Comparison of ENCODE assay signal across 7 cellular contexts in genomic region chrY:12240326-12240725, GRCh38.
DNase-seq lines count a peak whose midpoint lies in the region; ATAC-seq, FAIRE-seq and TF ChIP-seq lines count a peak whose summit lies in the region.
"Not testable (repeated sequence)": the region's sequence is repeated elsewhere in the genome, so short reads cannot be mapped to it uniquely, and the experiment has no call there.

No MANE protein-coding gene starts in this region.

- H3K79me2 ChIP-seq in OCI-LY7 (ENCODE audit: insufficient read depth, low read depth, low read length); endothelial cell of umbilical vein (ENCODE audit: control insufficient read depth, insufficient read depth, low read length); HepG2 (ENCODE audit: insufficient read depth, low read length): not testable (repeated sequence)

- ATAC-seq in A549, HepG2: not testable (repeated sequence)

- not testable (repeated sequence) for H3K9me1 ChIP-seq in endothelial cell of umbilical vein (replicated peaks; ENCODE audit: control insufficient read depth, extremely low read depth, insufficient read depth, low read length)

- H3K9me2 ChIP-seq in OCI-LY7 (ENCODE audit: insufficient read depth, low read length), result not testable (repeated sequence)

- not testable (repeated sequence) for H3K27me3 ChIP-seq in endothelial cell of umbilical vein (ENCODE audit: control insufficient read depth in 2 of 2, insufficient read depth in 2 of 2, low read length in 2 of 2); HepG2 (ENCODE audit: control insufficient read depth in 1 of 2, insufficient read depth in 2 of 2, low read length in 2 of 2)

- DNase-seq in A549 (ENCODE audit: low read depth in 1 of 2, low spot score in 1 of 2); OCI-LY7 (ENCODE audit: low spot score); endothelial cell of umbilical vein (ENCODE audit: low read depth, low spot score); HepG2 (ENCODE audit: low spot score): not testable (repeated sequence)
- peak; percentile 9 for DNase-seq in superior temporal gyrus (ENCODE audit: extremely low spot score)

- not testable (repeated sequence) for H4K20me1 ChIP-seq in OCI-LY7 (ENCODE audit: insufficient read depth, low read length); endothelial cell of umbilical vein (replicated peaks; ENCODE audit: control insufficient read depth, extremely low read depth, insufficient read depth, low read length); HepG2 (ENCODE audit: insufficient read depth, low read length)

- not testable (repeated sequence) for H3K9me3 ChIP-seq in A549; OCI-LY7 (ENCODE audit: low read length); endothelial cell of umbilical vein (replicated peaks; ENCODE audit: control insufficient read depth, insufficient read depth, low read length); HepG2 (ENCODE audit: low read length)

- POLR2A ChIA-PET in A549 (lab: Yijun Ruan, JAX); OCI-LY7 (lab: Charles Lee); endothelial cell of umbilical vein (lab: Charles Lee); HepG2 (lab: Yijun Ruan, JAX): not testable (repeated sequence)

- not testable (repeated sequence) for H3K4me2 ChIP-seq in A549; OCI-LY7 (ENCODE audit: low read length); endothelial cell of umbilical vein (ENCODE audit: insufficient read depth, low read length); HepG2 (ENCODE audit: low read depth, low read length)

- WGBS in A549 (ENCODE audit: missing lambda C conversion rate), result 0% methylated on average over 2 of the region's 2 CpGs
- WGBS in HepG2 (ENCODE audit: low lambda C conversion rate), result 0% methylated on average over 2 of the region's 2 CpGs

- TF ChIP-seq POLR2A in A549 (IDR thresholded peaks at IDR 0.05; ENCODE audit: low read length); endothelial cell of umbilical vein (IDR thresholded peaks at IDR 0.05; ENCODE audit: low read depth, low read length); HepG2 (IDR thresholded peaks at IDR 0.05; ENCODE audit: insufficient read depth in 1 of 2, low read depth in 2 of 2, low read length in 2 of 2): not testable (repeated sequence)

- peak in 1 of 2 experiments; percentile 31; a peak in 1 of 5 replicates for TF ChIP-seq RAD21 in A549 (conservative IDR thresholded peaks at IDR 0.05 in 1 of 2, IDR thresholded peaks at IDR 0.05 in 1 of 2)
- TF ChIP-seq RAD21 in HepG2 (CRISPR knock-in tag; IDR thresholded peaks at IDR 0.05), result not testable (repeated sequence)

- not testable (repeated sequence) for TF ChIP-seq EP300 in A549 (IDR thresholded peaks at IDR 0.05); HepG2 (IDR thresholded peaks at IDR 0.05; ENCODE audit: low read depth in 2 of 2, low read length in 2 of 2); HepG2 (CRISPR knock-in tag; IDR thresholded peaks at IDR 0.05; ENCODE audit: borderline replicate concordance)

- H3K36me3 ChIP-seq in OCI-LY7 (ENCODE audit: insufficient read depth, low read length); endothelial cell of umbilical vein (ENCODE audit: control insufficient read depth in 2 of 2, extremely low read depth in 1 of 2, insufficient read depth in 2 of 2, low read length in 2 of 2); HepG2 (replicated peaks in 1 of 2; ENCODE audit: control insufficient read depth in 1 of 2, insufficient read depth in 2 of 2, low read length in 2 of 2): not testable (repeated sequence)

- dilution Hi-C loops in endothelial cell of umbilical vein (cut with MboI; ENCODE audit: extremely low pct_ligation_motif_present, low sequenced_read_pairs), result not testable (repeated sequence)

- H3K4me3 ChIP-seq in A549; OCI-LY7 (ENCODE audit: low read depth, low read length, poor library complexity, severe bottlenecking); endothelial cell of umbilical vein (replicated peaks in 1 of 3; ENCODE audit: insufficient read depth in 1 of 3, low read depth in 1 of 3, low read length in 3 of 3); HepG2 (replicated peaks in 1 of 3; ENCODE audit: insufficient read depth in 1 of 3, low read depth in 2 of 3, low read length in 3 of 3): not testable (repeated sequence)

- intact Hi-C loops in OCI-LY7 (cut with micrococcal nuclease; ENCODE audit: unreplicated experiment); endothelial cell of umbilical vein (cut with micrococcal nuclease); HepG2 (cut with micrococcal nuclease; ENCODE audit: unreplicated experiment): not testable (repeated sequence)

- not testable (repeated sequence) for H3K9ac ChIP-seq in endothelial cell of umbilical vein (replicated peaks; ENCODE audit: extremely low read depth, insufficient read depth, low read length); HepG2 (ENCODE audit: insufficient read depth, low read depth, low read length)

- TF ChIP-seq CTCF in A549 (IDR thresholded peaks at IDR 0.05); endothelial cell of umbilical vein (IDR thresholded peaks at IDR 0.05; ENCODE audit: extremely low read depth in 1 of 2, insufficient read depth in 1 of 2, low read depth in 1 of 2, low read length in 2 of 2); HepG2 (CRISPR knock-in tag; IDR thresholded peaks at IDR 0.05): not testable (repeated sequence)
- TF ChIP-seq CTCF in LNCAP (IDR thresholded peaks at IDR 0.05) (peak; percentile 47), OCI-LY7 (conservative IDR thresholded peaks at IDR 0.05; ENCODE audit: low read length) (peak; percentile 67)

- CTCF ChIA-PET in A549 (lab: Yijun Ruan, JAX); OCI-LY7 (lab: Charles Lee; ENCODE audit: unreplicated experiment); endothelial cell of umbilical vein (lab: Charles Lee); HepG2 (lab: Yijun Ruan, JAX; ENCODE audit: low intra/inter-chr PET ratio, low total read pairs): not testable (repeated sequence)

- not testable (repeated sequence) for BruUV-seq in OCI-LY7 (replicated peaks; lab: Mats Ljungman, UMichigan); endothelial cell of umbilical vein (replicated peaks; lab: Mats Ljungman, UMichigan); HepG2 (replicated peaks; lab: Mats Ljungman, UMichigan)

- not testable (repeated sequence) for H3K27ac ChIP-seq in A549; OCI-LY7 (ENCODE audit: low read depth, low read length, poor library complexity, severe bottlenecking); endothelial cell of umbilical vein (ENCODE audit: insufficient read depth, low read depth, low read length); HepG2 (ENCODE audit: extremely low read length, insufficient read depth, low read length)

- not testable (repeated sequence) for H3K4me1 ChIP-seq in A549; OCI-LY7 (ENCODE audit: insufficient read depth, low read length, poor library complexity, severe bottlenecking); endothelial cell of umbilical vein (ENCODE audit: control insufficient read depth, extremely low read depth, insufficient read depth, low read length); HepG2 (ENCODE audit: insufficient read depth, low read length)

- H2AFZ ChIP-seq in OCI-LY7 (ENCODE audit: low read length); endothelial cell of umbilical vein (ENCODE audit: low read depth, low read length); HepG2 (ENCODE audit: low read length): not testable (repeated sequence)

- in situ Hi-C loops in HepG2 (cut with HindIII; ENCODE audit: extremely low pct_ligation_motif_present, low pct_unique_long_range_greater_than_20kb), result not testable (repeated sequence)

- FAIRE-seq in A549 (lab: Jason Lieb, UNC), result peak; percentile 36
- FAIRE-seq in G401.6 (lab: Jason Lieb, UNC), result peak; percentile 49
- peak; percentile 52 for FAIRE-seq in endothelial cell of umbilical vein (lab: Jason Lieb, UNC)
- FAIRE-seq in HepG2 (lab: Jason Lieb, UNC), result not testable (repeated sequence)

TF ChIP-seq in HepG2, 621 proteins besides CTCF, POLR2A, EP300 and RAD21:
- TF ChIP-seq STAG1 (CRISPR knock-in tag; IDR thresholded peaks at IDR 0.05), result peak; percentile 40
